30 cellular contexts compared by ENCODE assay signal in the genomic region with DNA sequence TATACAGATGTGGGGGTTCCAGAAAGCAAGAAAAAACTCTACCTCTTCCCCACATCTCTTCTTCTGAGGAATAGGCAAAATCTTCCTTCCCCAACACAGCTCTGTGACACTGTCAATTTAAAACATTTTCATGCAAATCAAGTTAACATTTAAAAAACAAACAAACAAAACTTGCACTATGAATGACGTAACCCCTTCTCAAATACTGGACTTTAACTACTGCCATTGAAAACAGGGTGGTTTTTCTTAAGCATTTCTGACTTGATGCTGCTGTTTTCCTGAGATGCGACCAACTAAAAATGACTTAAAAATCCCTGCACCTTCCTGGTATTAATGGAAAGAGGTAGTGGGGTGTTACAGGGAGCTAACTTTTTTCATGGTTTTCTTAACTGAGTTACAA.
"Had no signal": no experiment of that assay in that cellular context is flagged by ENCODE, and none has a peak within 500 bp of the region (broad histone marks: within the 10 kb centered on the region; RNA-seq: fewer than 3 reads in every experiment).

No MANE protein-coding gene starts in this region.

- H3K27ac Mint-ChIP-seq: dendritic cell treated with granulocyte-macrophage colony-stimulating factor and Interleukin-4, amounts not matched to agents 40 ng/mL and 50 ng/mL, for 4 days; naive B cell; natural killer cell treated with Interleukin-12 subunit alpha and Interleukin-12 subunit beta and Interleukin-15 and Interleukin-18, amount 100 ng/mL, for 72 hours; neural progenitor cell; stimulated activated naive B cell treated with anti-CD40 and anti-IgM and Interleukin-4, amounts not matched to agents 10 μg/mL and 1 μg/mL and 100 μg/mL, for 72 hours; stimulated activated naive CD8-positive, alpha-beta T cell treated with anti-CD3 and anti-CD28 coated beads, Interleukin-15, Interleukin-2, amounts not matched to agents 100 ng/mL and 50 ng/mL, for 24 hours had no signal

- H3K36me3 Mint-ChIP-seq: mesothelial cell of epicardium; naive B cell; natural killer cell treated with Interleukin-12 subunit alpha and Interleukin-12 subunit beta and Interleukin-15 and Interleukin-18, amount 100 ng/mL, for 72 hours; neural progenitor cell; stimulated activated naive B cell treated with anti-CD40 and anti-IgM and Interleukin-4, amounts not matched to agents 10 μg/mL and 1 μg/mL and 100 μg/mL, for 72 hours had no signal

- H3K27me3 Mint-ChIP-seq: dendritic cell treated with granulocyte-macrophage colony-stimulating factor and Interleukin-4, amounts not matched to agents 40 ng/mL and 50 ng/mL, for 4 days; naive B cell; natural killer cell treated with Interleukin-12 subunit alpha and Interleukin-12 subunit beta and Interleukin-15 and Interleukin-18, amount 100 ng/mL, for 72 hours; stimulated activated naive B cell treated with anti-CD40 and anti-IgM and Interleukin-4, amounts not matched to agents 10 μg/mL and 1 μg/mL and 100 μg/mL, for 72 hours; stimulated activated naive CD8-positive, alpha-beta T cell treated with anti-CD3 and anti-CD28 coated beads, Interleukin-15, Interleukin-2, amounts not matched to agents 100 ng/mL and 50 ng/mL, for 24 hours had no signal

- H3K4me3 Mint-ChIP-seq: dendritic cell treated with granulocyte-macrophage colony-stimulating factor and Interleukin-4, amounts not matched to agents 40 ng/mL and 50 ng/mL, for 4 days; mesothelial cell of epicardium; naive B cell; natural killer cell treated with Interleukin-12 subunit alpha and Interleukin-12 subunit beta and Interleukin-15 and Interleukin-18, amount 100 ng/mL, for 72 hours; neural progenitor cell; stimulated activated naive B cell treated with anti-CD40 and anti-IgM and Interleukin-4, amounts not matched to agents 10 μg/mL and 1 μg/mL and 100 μg/mL, for 72 hours; stimulated activated naive CD8-positive, alpha-beta T cell treated with anti-CD3 and anti-CD28 coated beads, Interleukin-15, Interleukin-2, amounts not matched to agents 100 ng/mL and 50 ng/mL, for 24 hours had no signal

- ATAC-seq: foreskin keratinocyte; heart right ventricle; left cardiac atrium; left lung; mucosa of descending colon; natural killer cell treated with Interleukin-12 subunit alpha and Interleukin-12 subunit beta and Interleukin-15 and Interleukin-18, amount 100 ng/mL, for 72 hours; psoas muscle; right cardiac atrium; stimulated activated naive B cell treated with anti-CD40 and anti-IgM and Interleukin-4, amounts not matched to agents 10 μg/mL and 1 μg/mL and 100 μg/mL, for 72 hours had no signal

- FAIRE-seq: endothelial cell of umbilical vein, islet of Langerhans, urothelium cell line had no signal

- H3K4me2 ChIP-seq: neural progenitor cell had no signal

- H3K4me1 Mint-ChIP-seq: naive B cell; stimulated activated naive B cell treated with anti-CD40 and anti-IgM and Interleukin-4, amounts not matched to agents 10 μg/mL and 1 μg/mL and 100 μg/mL, for 72 hours had no signal

- H3K4me3 ChIP-seq: colonic mucosa, esophagus muscularis mucosa, heart right ventricle, left lung, mucosa of descending colon, neural progenitor cell, psoas muscle, skin epidermis, thoracic aorta, tibial nerve, upper lobe of left lung had no signal

- H3K4me1 ChIP-seq: colonic mucosa, foreskin keratinocyte, left lung, psoas muscle, upper lobe of left lung had no signal

- H3K9me3 ChIP-seq: colonic mucosa, esophagus muscularis mucosa, heart right ventricle, left lung, mucosa of descending colon, psoas muscle, thoracic aorta, tibial nerve, upper lobe of left lung had no signal

- H3K27ac ChIP-seq: colonic mucosa, esophagus muscularis mucosa, foreskin keratinocyte, heart right ventricle, left lung, neural progenitor cell, psoas muscle, skin epidermis, thoracic aorta, tibial nerve, upper lobe of left lung had no signal

- H3K36me3 ChIP-seq: colonic mucosa, esophagus muscularis mucosa, heart right ventricle, left lung, neural progenitor cell, thoracic aorta, tibial nerve, upper lobe of left lung had no signal

- H3K9me3 Mint-ChIP-seq: dendritic cell treated with granulocyte-macrophage colony-stimulating factor and Interleukin-4, amounts not matched to agents 40 ng/mL and 50 ng/mL, for 4 days; neural progenitor cell had no signal

- H3K27me3 ChIP-seq: colonic mucosa, esophagus muscularis mucosa, foreskin keratinocyte, heart right ventricle, left lung, neural progenitor cell, tibial nerve, upper lobe of left lung had no signal

- DNase-seq: colonic mucosa; effector memory CD4-positive, alpha-beta T cell; glutamatergic neuron; heart right ventricle; hypothalamus; left cardiac atrium; left lung; mesenchymal stem cell; mucosa of descending colon; naive B cell; nucleus accumbens; psoas muscle; right cardiac atrium; stimulated activated CD4-positive, alpha-beta T cell treated with anti-CD3 and anti-CD28 coated beads, Interleukin-15, amount 100 ng/mL, for 24 hours; stimulated activated CD4-positive, alpha-beta T cell treated with anti-CD3 and anti-CD28 coated beads, Interleukin-2, amount 100 ng/mL, for 48 hours; stimulated activated naive B cell treated with anti-CD40 and anti-IgM and Interleukin-4, amounts not matched to agents 10 μg/mL and 1 μg/mL and 100 μg/mL, for 72 hours; upper lobe of left lung had no signal

- H3K9ac ChIP-seq: neural progenitor cell had no signal

- H2AFZ ChIP-seq: neural progenitor cell had no signal
